In genomic region chr3:69282191-69282590, GRCh38 we compare ENCODE assay signal across 10 cellular contexts.
DNase-seq lines count a peak whose midpoint lies in the region; TF ChIP-seq lines count a peak whose summit lies in the region.
"Had no signal": no experiment of that assay in that cellular context is flagged by ENCODE, and none has a peak within 500 bp of the region (broad histone marks: within the 10 kb centered on the region; RNA-seq: fewer than 3 reads in every experiment).

No MANE protein-coding gene starts in this region.

- H3K27ac ChIP-seq in smooth muscle cell (ENCODE audit: low read depth): no peak overlapping the region
- H3K27ac ChIP-seq: HL-60 had no signal

- no peak overlapping the region for H3K4me3 ChIP-seq in smooth muscle cell

- H3K9ac ChIP-seq in smooth muscle cell (ENCODE audit: low read depth): no peak overlapping the region

- no peak overlapping the region for H3K4me3 Mint-ChIP-seq in endothelial cell (ENCODE audit: unreplicated experiment)

- H3K4me1 ChIP-seq in smooth muscle cell (ENCODE audit: low read depth): no peaks in the 10 kb centered on the region

- no peak overlapping the region for H3K27ac Mint-ChIP-seq in endothelial cell (ENCODE audit: unreplicated experiment)

- H3K36me3 ChIP-seq in smooth muscle cell (ENCODE audit: low read depth): no peaks in the 10 kb centered on the region

- H4K20me1 ChIP-seq in smooth muscle cell (ENCODE audit: low read depth): no peaks in the 10 kb centered on the region

- peaks cover 6% of the 10 kb centered on the region for H3K4me1 Mint-ChIP-seq in endothelial cell (ENCODE audit: unreplicated experiment)

- no peak overlapping the region for H2AFZ ChIP-seq in smooth muscle cell (ENCODE audit: low read depth)

- peak; percentile 25 for DNase-seq in GM13976 (ENCODE audit: low spot score)
- DNase-seq in activated CD4-positive, alpha-beta T cell treated with anti-CD3 and anti-CD28 coated beads, Interleukin-2, amount 50 U/mL, for 48 hours: peak; percentile 68 to 78
- DNase-seq in dermis blood vessel endothelial cell: peak; percentile 39
- DNase-seq in stimulated activated CD4-positive, alpha-beta T cell treated with anti-CD3 and anti-CD28 coated beads, Interleukin-2, amount 100 ng/mL, for 48 hours: peak; percentile 41 to 44
- no peak for DNase-seq in smooth muscle cell (lab: John Stamatoyannopoulos, UW; ENCODE audit: unreplicated experiment)
- DNase-seq in endothelial cell (ENCODE audit: low spot score): no peak
- DNase-seq in NCI-H774 (lab: John Stamatoyannopoulos, UW): no peak
- DNase-seq in foreskin melanocyte: no peak
- DNase-seq: substantia nigra had no signal

- peaks cover 3% of the 10 kb centered on the region for H3K27me3 Mint-ChIP-seq in endothelial cell (ENCODE audit: unreplicated experiment)

- in situ Hi-C loops in GM13976 (cut with MboI; ENCODE audit: low sequenced_read_pairs, unreplicated experiment): no loop called here

- H3K27me3 ChIP-seq in smooth muscle cell (ENCODE audit: low read depth): no peaks in the 10 kb centered on the region

- peaks cover 10% of the 10 kb centered on the region for H3K36me3 Mint-ChIP-seq in endothelial cell (ENCODE audit: low read depth, unreplicated experiment)

- H3K9me3 Mint-ChIP-seq in endothelial cell (ENCODE audit: unreplicated experiment): no peaks in the 10 kb centered on the region

- no peaks in the 10 kb centered on the region for H3K79me2 ChIP-seq in smooth muscle cell (ENCODE audit: low read depth)

- WGBS in smooth muscle cell (ENCODE audit: low lambda C conversion rate): 67% methylated on average over 3 of the region's 3 CpGs

- H3K9me3 ChIP-seq in smooth muscle cell (replicated peaks; ENCODE audit: low read depth): no peaks in the 10 kb centered on the region

- H3F3A ChIP-seq in smooth muscle cell (ENCODE audit: low read depth): no peaks in the 10 kb centered on the region

- TF ChIP-seq CTCF in GM13976 (IDR thresholded peaks at IDR 0.05; ENCODE audit: borderline replicate concordance, control extremely low read depth, extremely low read depth, insufficient read depth, missing control alignments): no peak
- TF ChIP-seq CTCF in smooth muscle cell (IDR thresholded peaks at IDR 0.05; ENCODE audit: borderline replicate concordance, insufficient read depth, poor library complexity, severe bottlenecking): no peak
- no peak for TF ChIP-seq CTCF in endothelial cell (IDR thresholded peaks at IDR 0.05; ENCODE audit: unreplicated experiment)

- no peak overlapping the region for H3K4me2 ChIP-seq in smooth muscle cell

Comparison
In these comparisons a context has a peak if more than half of its experiments do, and no peak if none do; other contexts are left out.
1. DNase-seq: peak in GM13976 (single experiment), activated CD4-positive, alpha-beta T cell treated with anti-CD3 and anti-CD28 coated beads, Interleukin-2, amount 50 U/mL, for 48 hours (2 of 2), dermis blood vessel endothelial cell (single experiment) and stimulated activated CD4-positive, alpha-beta T cell treated with anti-CD3 and anti-CD28 coated beads, Interleukin-2, amount 100 ng/mL, for 48 hours (2 of 2); none in smooth muscle cell (single experiment), endothelial cell (single experiment), NCI-H774 (single experiment) and foreskin melanocyte (single experiment).